ENCODE assay signal across 8 cellular contexts in the genomic region with DNA sequence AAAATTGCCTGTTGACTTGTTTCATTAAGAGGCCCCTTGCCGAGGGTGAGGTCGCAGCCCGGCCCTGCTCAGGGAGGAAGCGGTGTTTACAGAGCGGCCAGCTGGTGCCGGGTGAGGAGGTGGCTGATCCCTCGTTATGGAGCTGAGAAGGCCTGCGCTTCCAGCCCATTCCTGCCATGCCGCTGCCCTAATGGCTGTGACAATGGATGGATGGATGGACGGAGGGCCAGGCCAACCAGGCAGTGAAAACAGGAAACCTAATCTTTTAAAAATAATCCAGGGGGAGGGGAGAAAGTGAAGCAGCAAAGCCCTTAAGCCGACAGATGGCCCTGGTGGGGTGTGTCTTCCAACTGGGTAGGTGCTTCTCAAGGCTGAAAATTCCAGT. TPM values are rescaled to one million over a fixed set of nuclear protein-coding genes. Genes with fewer than 3 reads are reported as not detected.
DNase-seq lines count a peak whose midpoint lies in the region; ATAC-seq lines count a peak whose summit lies in the region.

No MANE protein-coding gene starts in this region.

- H3K4me3 Mint-ChIP-seq in activated naive CD8-positive, alpha-beta T cell treated with anti-CD3 and anti-CD28 coated beads for 36 hours, result peak overlapping the region; percentile 68

- DNase-seq in Daoy (ENCODE audit: low read depth), result peak; percentile 83
- peak; percentile 63 for DNase-seq in NCI-H146 treated with DMSO at 0.1 percent for 48 hours (lab: John Stamatoyannopoulos, UW; ENCODE audit: unreplicated experiment)
- peak; percentile 30 for DNase-seq in activated naive CD8-positive, alpha-beta T cell treated with anti-CD3 and anti-CD28 coated beads for 36 hours
- no peak for DNase-seq in stimulated activated CD4-positive, alpha-beta T cell treated with anti-CD3 and anti-CD28 coated beads, Interleukin-4, amount 100 ng/mL, for 24 hours

- H3K9me3 ChIP-seq in thymus (ENCODE audit: control insufficient read depth), result no peaks in the 10 kb centered on the region

- no peaks in the 10 kb centered on the region for H3K27me3 Mint-ChIP-seq in activated naive CD8-positive, alpha-beta T cell treated with anti-CD3 and anti-CD28 coated beads for 36 hours

- ATAC-seq in GM21367 (IDR thresholded peaks at IDR 0.05; ENCODE audit: unreplicated experiment) (no peak), HG03045 (IDR thresholded peaks at IDR 0.05; ENCODE audit: unreplicated experiment) (no peak)

- H3K4me3 ChIP-seq in thymus (ENCODE audit: low read length), result peak overlapping the region; percentile 58

- H3K27ac ChIP-seq in layer of hippocampus (ENCODE audit: low read depth, low read length) (peak overlapping the region; percentile 23), thymus (ENCODE audit: low read depth) (peak overlapping the region; percentile 88)

- no peaks in the 10 kb centered on the region for H3K36me3 ChIP-seq in thymus (ENCODE audit: control insufficient read depth, insufficient read depth)

- no peaks in the 10 kb centered on the region for H3K9me3 Mint-ChIP-seq in activated naive CD8-positive, alpha-beta T cell treated with anti-CD3 and anti-CD28 coated beads for 36 hours

- H3K27me3 ChIP-seq in layer of hippocampus (ENCODE audit: control insufficient read depth, insufficient read depth, low read length) (no peaks in the 10 kb centered on the region), thymus (ENCODE audit: control insufficient read depth, insufficient read depth) (no peaks in the 10 kb centered on the region)

- peaks cover 90% of the 10 kb centered on the region for H3K4me1 Mint-ChIP-seq in activated naive CD8-positive, alpha-beta T cell treated with anti-CD3 and anti-CD28 coated beads for 36 hours

- WGBS in thymus, result 5% methylated on average over 11 of the region's 11 CpGs

- peaks cover 55% of the 10 kb centered on the region for H3K4me1 ChIP-seq in thymus (ENCODE audit: control insufficient read depth, insufficient read depth, low read length)

- peak overlapping the region; percentile 77 for H3K27ac Mint-ChIP-seq in activated naive CD8-positive, alpha-beta T cell treated with anti-CD3 and anti-CD28 coated beads for 36 hours

- peaks cover 14% of the 10 kb centered on the region for H3K36me3 Mint-ChIP-seq in activated naive CD8-positive, alpha-beta T cell treated with anti-CD3 and anti-CD28 coated beads for 36 hours

RNA-seq across cellular contexts. Expression of a gene that starts 38.5 kb away (rescaled TPM):
- total RNA-seq in Daoy (2014; rRNA removed; shearing (Covaris generic)), result 22.2 and 27.3 TPM in 2 replicates
- 10 to 100 TPM; 28.3 to 32.0 TPM for total RNA-seq in activated naive CD8-positive, alpha-beta T cell treated with anti-CD3 and anti-CD28 coated beads for 36 hours
- polyA plus RNA-seq in thymus, result 22.8 TPM
